In the genomic region with DNA sequence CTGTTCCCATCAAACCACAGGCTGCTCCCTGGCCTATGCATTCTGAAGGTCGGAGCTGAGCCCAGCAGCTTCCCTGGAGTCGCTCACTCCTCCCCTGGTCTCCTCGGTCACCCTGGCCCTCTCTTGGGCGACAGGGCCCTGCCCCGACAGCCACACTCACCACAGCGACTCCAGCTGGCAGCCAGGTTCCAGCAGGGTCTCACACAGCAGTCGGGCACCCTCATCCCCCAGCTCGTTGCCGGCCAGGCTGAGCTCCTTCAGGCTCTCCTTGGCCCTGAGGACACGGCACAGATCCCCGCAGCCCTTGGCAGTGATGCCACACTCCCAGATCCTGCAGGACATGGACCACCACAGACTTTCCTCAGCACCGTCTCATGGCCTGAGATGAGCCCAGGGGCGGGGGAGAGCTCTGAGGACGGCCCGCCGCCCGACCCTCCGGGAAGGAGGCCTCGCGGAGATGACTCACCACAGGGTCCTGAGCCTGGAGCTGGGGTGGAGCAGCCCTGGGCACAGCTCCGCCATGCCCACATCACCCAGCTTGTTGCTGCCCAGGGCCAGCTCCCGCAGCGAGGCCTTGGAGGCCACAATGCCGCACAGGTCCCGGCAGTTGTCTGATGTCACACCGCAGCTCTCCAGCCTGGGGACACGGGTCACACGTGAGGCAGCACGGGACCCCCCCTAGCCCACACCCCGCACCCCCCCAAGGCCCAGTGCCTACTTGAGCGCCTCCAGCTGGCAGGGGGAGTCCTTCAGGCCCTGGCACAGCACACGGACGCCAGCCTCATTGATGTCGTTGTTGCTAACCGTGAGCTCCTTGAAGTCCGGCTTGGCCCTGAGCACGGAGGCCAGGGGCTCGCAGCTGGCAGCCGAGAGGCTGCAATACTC, we compare ENCODE assay signal across 17 cellular contexts. TPM values are rescaled to one million over a fixed set of nuclear protein-coding genes. Genes with fewer than 3 reads are reported as not detected.
DNase-seq lines count a peak whose midpoint lies in the region; ATAC-seq and TF ChIP-seq lines count a peak whose summit lies in the region.
"Had no signal": no experiment of that assay in that cellular context is flagged by ENCODE, and none has a peak within 500 bp of the region (broad histone marks: within the 10 kb centered on the region; RNA-seq: fewer than 3 reads in every experiment).

No MANE protein-coding gene starts in this region.

- no peaks in the 10 kb centered on the region for H3K27me3 ChIP-seq in parathyroid adenoma (ENCODE audit: control insufficient read depth, insufficient read depth, low read length)
- H3K27me3 ChIP-seq: gastrocnemius medialis had no signal

- ATAC-seq in GM19351 (IDR thresholded peaks at IDR 0.05; ENCODE audit: unreplicated experiment), result no peak
- ATAC-seq: activated CD8-positive, alpha-beta memory T cell treated with anti-CD3 and anti-CD28 coated beads, Interleukin-2, amount 10 ng/mL, durations not matched to agents 7 days and 5 days; gastrocnemius medialis; naive thymus-derived CD8-positive, alpha-beta T cell had no signal

- DNase-seq in activated CD4-positive, alpha-beta T cell treated with anti-CD3 and anti-CD28 coated beads, Interleukin-2, amount 10 ng/mL, durations not matched to agents 24 days and 14 days, result no peak
- no peak for DNase-seq in activated CD4-positive, alpha-beta T cell treated with anti-CD3 and anti-CD28 coated beads for 1 hour
- no peak for DNase-seq in head of caudate nucleus
- DNase-seq: activated CD4-positive, CD25-positive, alpha-beta regulatory T cell; activated CD8-positive, alpha-beta memory T cell treated with anti-CD3 and anti-CD28 coated beads, Interleukin-2, amount 10 ng/mL, durations not matched to agents 7 days and 5 days; activated effector memory CD4-positive, alpha-beta T cell treated with anti-CD3 and anti-CD28 coated beads, Interleukin-2, amount 50 U/mL, for 16 hours; gastrocnemius medialis; naive thymus-derived CD8-positive, alpha-beta T cell; NCI-H1930; NCI-H446 treated with DMSO at 0.1 percent for 48 hours; SIG-M5 had no signal

- H3K27ac ChIP-seq in cingulate gyrus (ENCODE audit: low read depth, low read length), result peak overlapping the region; percentile 67
- H3K27ac ChIP-seq in parathyroid adenoma, result peak overlapping the region; percentile 87
- H3K27ac ChIP-seq: BLaER1 treated with 17β-estradiol and CSF1 and Interleukin-3, amounts not matched to agents 10 nM and 100 nM; gastrocnemius medialis had no signal

- H3K4me2 ChIP-seq in parathyroid adenoma (ENCODE audit: low read length), result peak overlapping the region; percentile 51
- H3K4me2 ChIP-seq: BLaER1 treated with 17β-estradiol and CSF1 and Interleukin-3, amounts not matched to agents 10 nM and 100 nM had no signal

- TF ChIP-seq CTCF in parathyroid adenoma (IDR thresholded peaks at IDR 0.05), result no peak

- no peaks in the 10 kb centered on the region for H3K79me2 ChIP-seq in parathyroid adenoma

- no peaks in the 10 kb centered on the region for H3K36me3 ChIP-seq in parathyroid adenoma (ENCODE audit: control insufficient read depth, insufficient read depth, low read length)

- H3K9ac ChIP-seq in parathyroid adenoma, result no peak overlapping the region

- H2AFZ ChIP-seq in parathyroid adenoma, result no peak overlapping the region

- intact Hi-C loops in activated CD4-positive, alpha-beta T cell treated with anti-CD3 and anti-CD28 coated beads, Interleukin-2, amount 10 ng/mL, durations not matched to agents 24 days and 14 days (cut with micrococcal nuclease), result no loop called here
- intact Hi-C loops in head of caudate nucleus (cut with DNase I), result no loop called here

- no peak overlapping the region for H3K4me3 Mint-ChIP-seq in activated CD4-positive, alpha-beta T cell treated with anti-CD3 and anti-CD28 coated beads, Interleukin-2, amount 10 ng/mL, durations not matched to agents 24 days and 14 days
- H3K4me3 Mint-ChIP-seq: activated CD8-positive, alpha-beta memory T cell treated with anti-CD3 and anti-CD28 coated beads, Interleukin-2, amount 10 ng/mL, durations not matched to agents 7 days and 5 days; stimulated activated naive CD8-positive, alpha-beta T cell treated with anti-CD3 and anti-CD28 coated beads, Interleukin-15, Interleukin-2, amounts not matched to agents 100 ng/mL and 50 ng/mL, for 24 hours had no signal

- H3K4me1 ChIP-seq in parathyroid adenoma, result peaks cover 18% of the 10 kb centered on the region

- peaks cover 9% of the 10 kb centered on the region for H3K4me1 Mint-ChIP-seq in activated CD4-positive, alpha-beta T cell treated with anti-CD3 and anti-CD28 coated beads, Interleukin-2, amount 10 ng/mL, durations not matched to agents 24 days and 14 days

- peaks cover 47% of the 10 kb centered on the region for H3K36me3 Mint-ChIP-seq in activated CD4-positive, alpha-beta T cell treated with anti-CD3 and anti-CD28 coated beads, Interleukin-2, amount 10 ng/mL, durations not matched to agents 24 days and 14 days (ENCODE audit: low read depth)

- H3K9me3 Mint-ChIP-seq in activated CD4-positive, alpha-beta T cell treated with anti-CD3 and anti-CD28 coated beads, Interleukin-2, amount 10 ng/mL, durations not matched to agents 24 days and 14 days, result no peaks in the 10 kb centered on the region
- H3K9me3 Mint-ChIP-seq: naive thymus-derived CD8-positive, alpha-beta T cell; stimulated activated naive CD8-positive, alpha-beta T cell treated with anti-CD3 and anti-CD28 coated beads, Interleukin-15, Interleukin-2, amounts not matched to agents 100 ng/mL and 50 ng/mL, for 24 hours had no signal

- peak overlapping the region; percentile 15 for H3K27ac Mint-ChIP-seq in activated CD4-positive, alpha-beta T cell treated with anti-CD3 and anti-CD28 coated beads, Interleukin-2, amount 10 ng/mL, durations not matched to agents 24 days and 14 days

- no peaks in the 10 kb centered on the region for H3K9me3 ChIP-seq in parathyroid adenoma (ENCODE audit: control insufficient read depth, low read length)
- H3K9me3 ChIP-seq: BLaER1 treated with 17β-estradiol and CSF1 and Interleukin-3, amounts not matched to agents 10 nM and 100 nM; gastrocnemius medialis had no signal

- no peaks in the 10 kb centered on the region for H3K27me3 Mint-ChIP-seq in activated CD4-positive, alpha-beta T cell treated with anti-CD3 and anti-CD28 coated beads, Interleukin-2, amount 10 ng/mL, durations not matched to agents 24 days and 14 days
- H3K27me3 Mint-ChIP-seq: activated CD8-positive, alpha-beta memory T cell treated with anti-CD3 and anti-CD28 coated beads, Interleukin-2, amount 10 ng/mL, durations not matched to agents 7 days and 5 days; naive thymus-derived CD8-positive, alpha-beta T cell; progenitor cell of endocrine pancreas; stimulated activated naive CD8-positive, alpha-beta T cell treated with anti-CD3 and anti-CD28 coated beads, Interleukin-15, Interleukin-2, amounts not matched to agents 100 ng/mL and 50 ng/mL, for 24 hours had no signal

- peak overlapping the region; percentile 5 for H3K4me3 ChIP-seq in parathyroid adenoma (ENCODE audit: low read depth, low read length)
- H3K4me3 ChIP-seq: BLaER1 treated with 17β-estradiol and CSF1 and Interleukin-3, amounts not matched to agents 10 nM and 100 nM; gastrocnemius medialis had no signal

RNA-seq across cellular contexts. Expression of a gene that starts 8.5 kb away (rescaled TPM):
- total RNA-seq in activated CD4-positive, alpha-beta T cell treated with anti-CD3 and anti-CD28 coated beads, Interleukin-2, amount 10 ng/mL, durations not matched to agents 24 days and 14 days, result 130 and 134 TPM in 2 replicates

RNA-seq across cellular contexts. Expression of a gene that starts 36.8 kb away (rescaled TPM):
- total RNA-seq in activated CD4-positive, alpha-beta T cell treated with anti-CD3 and anti-CD28 coated beads, Interleukin-2, amount 10 ng/mL, durations not matched to agents 24 days and 14 days, result 70.8 and 94.4 TPM in 2 replicates

RNA-seq across cellular contexts. Expression of a gene that starts 38.8 kb away (rescaled TPM):
- total RNA-seq in activated CD4-positive, alpha-beta T cell treated with anti-CD3 and anti-CD28 coated beads, Interleukin-2, amount 10 ng/mL, durations not matched to agents 24 days and 14 days, result 2.1 and 2.3 TPM in 2 replicates

RNA-seq across cellular contexts. Expression of a gene that starts 48.5 kb away (rescaled TPM):
- 31.0 and 31.8 TPM in 2 replicates for total RNA-seq in activated CD4-positive, alpha-beta T cell treated with anti-CD3 and anti-CD28 coated beads, Interleukin-2, amount 10 ng/mL, durations not matched to agents 24 days and 14 days

RNA-seq across cellular contexts. Expression of a gene that starts 56.7 kb away (rescaled TPM):
- 35.4 and 36.9 TPM in 2 replicates for total RNA-seq in activated CD4-positive, alpha-beta T cell treated with anti-CD3 and anti-CD28 coated beads, Interleukin-2, amount 10 ng/mL, durations not matched to agents 24 days and 14 days
